In the genomic region with DNA sequence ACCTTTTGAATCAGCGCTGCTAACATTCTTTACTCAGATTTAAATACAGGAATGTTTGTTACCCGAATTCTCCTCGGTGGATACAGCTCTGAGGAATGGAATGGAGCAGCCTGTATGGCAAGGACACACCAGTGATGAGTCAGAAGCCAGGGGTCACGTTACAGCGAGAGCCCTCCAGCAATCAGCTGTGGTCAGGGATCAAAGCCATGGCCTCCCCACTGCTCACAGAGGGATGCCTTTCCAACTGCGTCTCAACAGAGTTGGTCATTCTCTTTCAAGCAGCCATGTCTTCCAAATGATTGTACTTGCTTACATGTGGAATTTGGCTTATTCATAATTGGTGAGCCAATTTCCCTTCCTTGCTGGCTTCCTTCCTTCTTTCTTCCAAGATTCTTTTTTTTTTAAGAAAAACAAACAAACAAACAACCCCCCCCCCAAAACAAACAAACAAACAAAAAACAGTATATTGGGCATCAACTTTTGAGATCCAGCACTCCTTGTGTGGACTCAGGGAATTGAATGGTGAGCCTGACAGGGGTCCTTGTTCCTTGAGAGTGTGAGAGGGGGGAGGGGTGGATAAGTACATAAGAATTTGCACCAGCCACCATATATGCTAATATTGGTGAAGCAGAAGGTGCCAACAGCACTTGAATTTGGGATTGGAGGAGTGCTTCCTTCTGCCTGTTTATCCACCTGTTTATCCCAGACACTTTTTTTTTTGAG, we compare ENCODE assay signal across 1 cellular context.
TF ChIP-seq lines count a peak whose summit lies in the region.

No MANE protein-coding gene starts in this region.

TF ChIP-seq in HepG2, 621 proteins besides CTCF, POLR2A, EP300 and RAD21 (continued from another document and continues in another):
- TF ChIP-seq, protein P1, sequence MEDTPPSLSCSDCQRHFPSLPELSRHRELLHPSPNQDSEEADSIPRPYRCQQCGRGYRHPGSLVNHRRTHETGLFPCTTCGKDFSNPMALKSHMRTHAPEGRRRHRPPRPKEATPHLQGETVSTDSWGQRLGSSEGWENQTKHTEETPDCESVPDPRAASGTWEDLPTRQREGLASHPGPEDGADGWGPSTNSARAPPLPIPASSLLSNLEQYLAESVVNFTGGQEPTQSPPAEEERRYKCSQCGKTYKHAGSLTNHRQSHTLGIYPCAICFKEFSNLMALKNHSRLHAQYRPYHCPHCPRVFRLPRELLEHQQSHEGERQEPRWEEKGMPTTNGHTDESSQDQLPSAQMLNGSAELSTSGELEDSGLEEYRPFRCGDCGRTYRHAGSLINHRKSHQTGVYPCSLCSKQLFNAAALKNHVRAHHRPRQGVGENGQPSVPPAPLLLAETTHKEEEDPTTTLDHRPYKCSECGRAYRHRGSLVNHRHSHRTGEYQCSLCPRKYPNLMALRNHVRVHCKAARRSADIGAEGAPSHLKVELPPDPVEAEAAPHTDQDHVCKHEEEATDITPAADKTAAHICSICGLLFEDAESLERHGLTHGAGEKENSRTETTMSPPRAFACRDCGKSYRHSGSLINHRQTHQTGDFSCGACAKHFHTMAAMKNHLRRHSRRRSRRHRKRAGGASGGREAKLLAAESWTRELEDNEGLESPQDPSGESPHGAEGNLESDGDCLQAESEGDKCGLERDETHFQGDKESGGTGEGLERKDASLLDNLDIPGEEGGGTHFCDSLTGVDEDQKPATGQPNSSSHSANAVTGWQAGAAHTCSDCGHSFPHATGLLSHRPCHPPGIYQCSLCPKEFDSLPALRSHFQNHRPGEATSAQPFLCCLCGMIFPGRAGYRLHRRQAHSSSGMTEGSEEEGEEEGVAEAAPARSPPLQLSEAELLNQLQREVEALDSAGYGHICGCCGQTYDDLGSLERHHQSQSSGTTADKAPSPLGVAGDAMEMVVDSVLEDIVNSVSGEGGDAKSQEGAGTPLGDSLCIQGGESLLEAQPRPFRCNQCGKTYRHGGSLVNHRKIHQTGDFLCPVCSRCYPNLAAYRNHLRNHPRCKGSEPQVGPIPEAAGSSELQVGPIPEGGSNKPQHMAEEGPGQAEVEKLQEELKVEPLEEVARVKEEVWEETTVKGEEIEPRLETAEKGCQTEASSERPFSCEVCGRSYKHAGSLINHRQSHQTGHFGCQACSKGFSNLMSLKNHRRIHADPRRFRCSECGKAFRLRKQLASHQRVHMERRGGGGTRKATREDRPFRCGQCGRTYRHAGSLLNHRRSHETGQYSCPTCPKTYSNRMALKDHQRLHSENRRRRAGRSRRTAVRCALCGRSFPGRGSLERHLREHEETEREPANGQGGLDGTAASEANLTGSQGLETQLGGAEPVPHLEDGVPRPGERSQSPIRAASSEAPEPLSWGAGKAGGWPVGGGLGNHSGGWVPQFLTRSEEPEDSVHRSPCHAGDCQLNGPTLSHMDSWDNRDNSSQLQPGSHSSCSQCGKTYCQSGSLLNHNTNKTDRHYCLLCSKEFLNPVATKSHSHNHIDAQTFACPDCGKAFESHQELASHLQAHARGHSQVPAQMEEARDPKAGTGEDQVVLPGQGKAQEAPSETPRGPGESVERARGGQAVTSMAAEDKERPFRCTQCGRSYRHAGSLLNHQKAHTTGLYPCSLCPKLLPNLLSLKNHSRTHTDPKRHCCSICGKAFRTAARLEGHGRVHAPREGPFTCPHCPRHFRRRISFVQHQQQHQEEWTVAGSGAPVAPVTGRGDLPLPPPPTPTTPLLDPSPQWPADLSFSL (CRISPR knock-in tag; IDR thresholded peaks at IDR 0.05): no peak
- TF ChIP-seq POGZ (CRISPR knock-in tag; IDR thresholded peaks at IDR 0.05) (0 out of 2 replicates have a peak, but pooled peaks have one; percentile 28), ZFAT (CRISPR knock-in tag; conservative IDR thresholded peaks at IDR 0.05) (no peak), ZBTB7A (CRISPR knock-in tag; IDR thresholded peaks at IDR 0.05) (no peak), ZNF644 (CRISPR knock-in tag; IDR thresholded peaks at IDR 0.05; ENCODE audit: low read depth) (peak; percentile 91), RBFOX2 (IDR thresholded peaks at IDR 0.05; ENCODE audit: low read depth, low read length) (no peak), RXRB (CRISPR knock-in tag; IDR thresholded peaks at IDR 0.05; ENCODE audit: borderline replicate concordance) (peak; percentile 39; the same call in 1 of the 2 replicates), POLR2AphosphoS2 (IDR thresholded peaks at IDR 0.05; ENCODE audit: low read depth, low read length) (no peak), ESRRA (CRISPR knock-in tag; IDR thresholded peaks at IDR 0.05; ENCODE audit: low read depth) (no peak), ZNF773 (CRISPR knock-in tag; IDR thresholded peaks at IDR 0.05; ENCODE audit: borderline replicate concordance) (no peak), ZC3H4 (CRISPR knock-in tag; IDR thresholded peaks at IDR 0.05; ENCODE audit: borderline replicate concordance) (no peak), TSC22D2 (CRISPR knock-in tag; IDR thresholded peaks at IDR 0.05; ENCODE audit: borderline replicate concordance) (no peak), NR2C2 (CRISPR knock-in tag; IDR thresholded peaks at IDR 0.05; ENCODE audit: borderline replicate concordance) (0 out of 2 replicates have a peak, but pooled peaks have one; percentile 27), ZNF614 (CRISPR knock-in tag; IDR thresholded peaks at IDR 0.05; ENCODE audit: borderline replicate concordance) (peak; percentile 55; the same call in 1 of the 2 replicates), KDM2A (CRISPR knock-in tag; IDR thresholded peaks at IDR 0.05; ENCODE audit: borderline replicate concordance, low read depth) (0 out of 2 replicates have a peak, but pooled peaks have one; percentile 56)
- TF ChIP-seq, protein P2, sequence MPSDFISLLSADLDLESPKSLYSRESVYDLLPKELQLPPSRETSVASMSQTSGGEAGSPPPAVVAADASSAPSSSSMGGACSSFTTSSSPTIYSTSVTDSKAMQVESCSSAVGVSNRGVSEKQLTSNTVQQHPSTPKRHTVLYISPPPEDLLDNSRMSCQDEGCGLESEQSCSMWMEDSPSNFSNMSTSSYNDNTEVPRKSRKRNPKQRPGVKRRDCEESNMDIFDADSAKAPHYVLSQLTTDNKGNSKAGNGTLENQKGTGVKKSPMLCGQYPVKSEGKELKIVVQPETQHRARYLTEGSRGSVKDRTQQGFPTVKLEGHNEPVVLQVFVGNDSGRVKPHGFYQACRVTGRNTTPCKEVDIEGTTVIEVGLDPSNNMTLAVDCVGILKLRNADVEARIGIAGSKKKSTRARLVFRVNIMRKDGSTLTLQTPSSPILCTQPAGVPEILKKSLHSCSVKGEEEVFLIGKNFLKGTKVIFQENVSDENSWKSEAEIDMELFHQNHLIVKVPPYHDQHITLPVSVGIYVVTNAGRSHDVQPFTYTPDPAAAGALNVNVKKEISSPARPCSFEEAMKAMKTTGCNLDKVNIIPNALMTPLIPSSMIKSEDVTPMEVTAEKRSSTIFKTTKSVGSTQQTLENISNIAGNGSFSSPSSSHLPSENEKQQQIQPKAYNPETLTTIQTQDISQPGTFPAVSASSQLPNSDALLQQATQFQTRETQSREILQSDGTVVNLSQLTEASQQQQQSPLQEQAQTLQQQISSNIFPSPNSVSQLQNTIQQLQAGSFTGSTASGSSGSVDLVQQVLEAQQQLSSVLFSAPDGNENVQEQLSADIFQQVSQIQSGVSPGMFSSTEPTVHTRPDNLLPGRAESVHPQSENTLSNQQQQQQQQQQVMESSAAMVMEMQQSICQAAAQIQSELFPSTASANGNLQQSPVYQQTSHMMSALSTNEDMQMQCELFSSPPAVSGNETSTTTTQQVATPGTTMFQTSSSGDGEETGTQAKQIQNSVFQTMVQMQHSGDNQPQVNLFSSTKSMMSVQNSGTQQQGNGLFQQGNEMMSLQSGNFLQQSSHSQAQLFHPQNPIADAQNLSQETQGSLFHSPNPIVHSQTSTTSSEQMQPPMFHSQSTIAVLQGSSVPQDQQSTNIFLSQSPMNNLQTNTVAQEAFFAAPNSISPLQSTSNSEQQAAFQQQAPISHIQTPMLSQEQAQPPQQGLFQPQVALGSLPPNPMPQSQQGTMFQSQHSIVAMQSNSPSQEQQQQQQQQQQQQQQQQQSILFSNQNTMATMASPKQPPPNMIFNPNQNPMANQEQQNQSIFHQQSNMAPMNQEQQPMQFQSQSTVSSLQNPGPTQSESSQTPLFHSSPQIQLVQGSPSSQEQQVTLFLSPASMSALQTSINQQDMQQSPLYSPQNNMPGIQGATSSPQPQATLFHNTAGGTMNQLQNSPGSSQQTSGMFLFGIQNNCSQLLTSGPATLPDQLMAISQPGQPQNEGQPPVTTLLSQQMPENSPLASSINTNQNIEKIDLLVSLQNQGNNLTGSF (CRISPR knock-in tag; IDR thresholded peaks at IDR 0.05): no peak
- TF ChIP-seq, protein P3, sequence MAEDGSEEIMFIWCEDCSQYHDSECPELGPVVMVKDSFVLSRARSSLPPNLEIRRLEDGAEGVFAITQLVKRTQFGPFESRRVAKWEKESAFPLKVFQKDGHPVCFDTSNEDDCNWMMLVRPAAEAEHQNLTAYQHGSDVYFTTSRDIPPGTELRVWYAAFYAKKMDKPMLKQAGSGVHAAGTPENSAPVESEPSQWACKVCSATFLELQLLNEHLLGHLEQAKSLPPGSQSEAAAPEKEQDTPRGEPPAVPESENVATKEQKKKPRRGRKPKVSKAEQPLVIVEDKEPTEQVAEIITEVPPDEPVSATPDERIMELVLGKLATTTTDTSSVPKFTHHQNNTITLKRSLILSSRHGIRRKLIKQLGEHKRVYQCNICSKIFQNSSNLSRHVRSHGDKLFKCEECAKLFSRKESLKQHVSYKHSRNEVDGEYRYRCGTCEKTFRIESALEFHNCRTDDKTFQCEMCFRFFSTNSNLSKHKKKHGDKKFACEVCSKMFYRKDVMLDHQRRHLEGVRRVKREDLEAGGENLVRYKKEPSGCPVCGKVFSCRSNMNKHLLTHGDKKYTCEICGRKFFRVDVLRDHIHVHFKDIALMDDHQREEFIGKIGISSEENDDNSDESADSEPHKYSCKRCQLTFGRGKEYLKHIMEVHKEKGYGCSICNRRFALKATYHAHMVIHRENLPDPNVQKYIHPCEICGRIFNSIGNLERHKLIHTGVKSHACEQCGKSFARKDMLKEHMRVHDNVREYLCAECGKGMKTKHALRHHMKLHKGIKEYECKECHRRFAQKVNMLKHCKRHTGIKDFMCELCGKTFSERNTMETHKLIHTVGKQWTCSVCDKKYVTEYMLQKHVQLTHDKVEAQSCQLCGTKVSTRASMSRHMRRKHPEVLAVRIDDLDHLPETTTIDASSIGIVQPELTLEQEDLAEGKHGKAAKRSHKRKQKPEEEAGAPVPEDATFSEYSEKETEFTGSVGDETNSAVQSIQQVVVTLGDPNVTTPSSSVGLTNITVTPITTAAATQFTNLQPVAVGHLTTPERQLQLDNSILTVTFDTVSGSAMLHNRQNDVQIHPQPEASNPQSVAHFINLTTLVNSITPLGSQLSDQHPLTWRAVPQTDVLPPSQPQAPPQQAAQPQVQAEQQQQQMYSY (CRISPR knock-in tag; IDR thresholded peaks at IDR 0.05): no peak
- TF ChIP-seq, protein P4, sequence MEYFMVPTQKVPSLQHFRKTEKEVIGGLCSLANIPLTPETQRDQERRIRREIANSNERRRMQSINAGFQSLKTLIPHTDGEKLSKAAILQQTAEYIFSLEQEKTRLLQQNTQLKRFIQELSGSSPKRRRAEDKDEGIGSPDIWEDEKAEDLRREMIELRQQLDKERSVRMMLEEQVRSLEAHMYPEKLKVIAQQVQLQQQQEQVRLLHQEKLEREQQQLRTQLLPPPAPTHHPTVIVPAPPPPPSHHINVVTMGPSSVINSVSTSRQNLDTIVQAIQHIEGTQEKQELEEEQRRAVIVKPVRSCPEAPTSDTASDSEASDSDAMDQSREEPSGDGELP (IDR thresholded peaks at IDR 0.05; ENCODE audit: borderline replicate concordance, low read depth): peak; percentile 98
- TF ChIP-seq, protein P5, sequence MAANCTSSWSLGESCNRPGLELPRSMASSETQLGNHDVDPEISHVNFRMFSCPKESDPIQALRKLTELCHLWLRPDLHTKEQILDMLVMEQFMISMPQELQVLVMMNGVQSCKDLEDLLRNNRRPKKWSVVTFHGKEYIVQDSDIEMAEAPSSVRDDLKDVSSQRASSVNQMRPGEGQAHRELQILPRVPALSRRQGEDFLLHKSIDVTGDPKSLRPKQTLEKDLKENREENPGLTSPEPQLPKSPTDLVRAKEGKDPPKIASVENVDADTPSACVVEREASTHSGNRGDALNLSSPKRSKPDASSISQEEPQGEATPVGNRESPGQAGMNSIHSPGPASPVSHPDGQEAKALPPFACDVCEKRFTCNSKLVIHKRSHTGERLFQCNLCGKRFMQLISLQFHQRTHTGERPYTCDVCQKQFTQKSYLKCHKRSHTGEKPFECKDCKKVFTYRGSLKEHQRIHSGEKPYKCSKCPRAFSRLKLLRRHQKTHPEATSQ (CRISPR knock-in tag; IDR thresholded peaks at IDR 0.05; ENCODE audit: borderline replicate concordance): no peak
